ENCODE assay signal across 13 cellular contexts in genomic region chr3:184305577-184305976, GRCh38. TPM values are rescaled to one million over a fixed set of nuclear protein-coding genes. Genes with fewer than 3 reads are reported as not detected.
DNase-seq lines count a peak whose midpoint lies in the region; ATAC-seq and TF ChIP-seq lines count a peak whose summit lies in the region.
"Had no signal": no experiment of that assay in that cellular context is flagged by ENCODE, and none has a peak within 500 bp of the region (broad histone marks: within the 10 kb centered on the region; RNA-seq: fewer than 3 reads in every experiment).

No MANE protein-coding gene starts in this region.

- H3K4me3 ChIP-seq in dorsolateral prefrontal cortex (no peak overlapping the region), psoas muscle (no peak overlapping the region)

- H3K27me3 ChIP-seq in dorsolateral prefrontal cortex (no peaks in the 10 kb centered on the region), psoas muscle (ENCODE audit: insufficient read depth in 3 of 3, low read length in 2 of 3) (no peaks in the 10 kb centered on the region)

- H3K9me3 ChIP-seq in psoas muscle, result no peaks in the 10 kb centered on the region

- H3K36me3 ChIP-seq in psoas muscle (ENCODE audit: insufficient read depth in 1 of 2, low read depth in 1 of 2), result peaks cover 36 to 94% of the 10 kb centered on the region in 2 donors

- H3K4me1 ChIP-seq in psoas muscle, result peaks cover 12% of the 10 kb centered on the region

- peak in 36 of 56 donors; percentile 9 to 47 (median 26) for TF ChIP-seq CTCF in dorsolateral prefrontal cortex (IDR thresholded peaks at IDR 0.05 in 54 of 56, conservative IDR thresholded peaks at IDR 0.05 in 2 of 56; ENCODE audit: low read depth in 1 of 56, partially characterized antibody in 56 of 56)
- TF ChIP-seq CTCF in psoas muscle (IDR thresholded peaks at IDR 0.05), result peak; percentile 37

- WGBS in psoas muscle, 3 donors, result 21 to 73% (median 31%) methylated on average over 1 of the region's 1 CpG

- DNase-seq in NCI-H510A treated with DMSO at 0.1 percent for 48 hours (lab: John Stamatoyannopoulos, UW), result peak; percentile 12
- DNase-seq in NCI-H510A (lab: John Stamatoyannopoulos, UW), result no peak
- peak; percentile 43 for DNase-seq in NCI-H2196 treated with DMSO at 0.1 percent for 48 hours (lab: John Stamatoyannopoulos, UW; ENCODE audit: unreplicated experiment)
- no peak for DNase-seq in dorsolateral prefrontal cortex
- DNase-seq in psoas muscle, result no peak
- no peak for DNase-seq in anterior cingulate cortex (lab: John Stamatoyannopoulos, UW)
- DNase-seq: activated CD4-positive, alpha-beta T cell treated with anti-CD3 and anti-CD28 coated beads for 4 hours; C1 segment of cervical spinal cord; NCI-H1105; nucleus accumbens; stimulated activated naive B cell treated with anti-CD40 and anti-IgM and Interleukin-4, amounts not matched to agents 10 μg/mL and 1 μg/mL and 100 μg/mL, for 72 hours had no signal

- H3K27ac ChIP-seq in dorsolateral prefrontal cortex (no peak overlapping the region), psoas muscle (no peak overlapping the region)

- ATAC-seq in psoas muscle (peak; percentile 13 to 59 (median 36)), GM21390 (IDR thresholded peaks at IDR 0.05; ENCODE audit: unreplicated experiment) (no peak), GM19395 (IDR thresholded peaks at IDR 0.05; ENCODE audit: unreplicated experiment) (no peak)

- intact Hi-C loops in dorsolateral prefrontal cortex (cut with DNase I) (no loop called here), psoas muscle (cut with DNase I) (no loop called here)

RNA-seq across cellular contexts. Expression of gene PSMD2, which starts 6.5 kb away (rescaled TPM):
- total RNA-seq in dorsolateral prefrontal cortex, result 100 to 1,000 TPM; 147 to 269 (median 208) TPM
- 100 to 1,000 TPM; 338 to 440 (median 424) TPM for total RNA-seq in psoas muscle
- 100 to 1,000 TPM; 344 to 898 (median 873) TPM for polyA plus RNA-seq in psoas muscle

RNA-seq across cellular contexts. Expression of gene EIF4G1, which starts 8.8 kb away (rescaled TPM):
- 100 to 1,000 TPM; 152 to 287 (median 190) TPM for total RNA-seq in dorsolateral prefrontal cortex
- total RNA-seq in psoas muscle, result 100 to 1,000 TPM; 448 to 726 (median 633) TPM
- 100 to 1,000 TPM; 395 to 787 (median 628) TPM for polyA plus RNA-seq in psoas muscle

RNA-seq across cellular contexts. Expression of gene ECE2, which starts 29.8 kb away (rescaled TPM):
- total RNA-seq in dorsolateral prefrontal cortex (10 to 100 TPM in 114 of 120 experiments, 1 to 10 TPM in 6; 2.6 to 38.7 (median 18.0) TPM), psoas muscle (not detected)
- not detected for polyA plus RNA-seq in psoas muscle

RNA-seq across cellular contexts. Expression of gene FAM131A, which starts 31.8 kb away (rescaled TPM):
- total RNA-seq in dorsolateral prefrontal cortex, result 100 to 1,000 TPM in 106 of 120 experiments, 10 to 100 TPM in 14; 76.8 to 195 (median 128) TPM
- 10 to 100 TPM; 12.6 to 20.3 (median 13.9) TPM for total RNA-seq in psoas muscle
- polyA plus RNA-seq in psoas muscle, result 10 to 100 TPM; 12.9 to 26.8 (median 20.2) TPM

RNA-seq across cellular contexts. Expression of gene CAMK2N2, which starts 44.2 kb away (rescaled TPM):
- 10 to 100 TPM; 12.9 to 76.7 (median 45.6) TPM for total RNA-seq in dorsolateral prefrontal cortex
- total RNA-seq in psoas muscle, result not detected
- under 1 TPM in 2 of 3 donors, not detected in 1; 0.01 to 0.52 TPM for polyA plus RNA-seq in psoas muscle

Comparison
In these comparisons a context has a peak if more than half of its experiments do, and no peak if none do; other contexts are left out.
1. DNase-seq: peak in NCI-H510A treated with DMSO at 0.1 percent for 48 hours (single experiment) and NCI-H2196 treated with DMSO at 0.1 percent for 48 hours (single experiment); none in NCI-H510A (single experiment), dorsolateral prefrontal cortex (0 of 10), psoas muscle (0 of 2) and anterior cingulate cortex (0 of 58).
2. ATAC-seq: peak in psoas muscle (4 of 4); none in GM21390 (single experiment) and GM19395 (single experiment).